In genomic region chr1:21496063-21496462, GRCh38 we compare ENCODE assay signal across 9 cellular contexts. TPM values are rescaled to one million over a fixed set of nuclear protein-coding genes. Genes with fewer than 3 reads are reported as not detected.
"Had no signal": no experiment of that assay in that cellular context is flagged by ENCODE, and none has a peak within 500 bp of the region (broad histone marks: within the 10 kb centered on the region; RNA-seq: fewer than 3 reads in every experiment).

No MANE protein-coding gene starts in this region.

- H3K36me3 ChIP-seq: HAP-1 had no signal

- H3K9me3 ChIP-seq: HAP-1 had no signal

- FAIRE-seq: HTR-8/SVneo had no signal

- H3K9ac ChIP-seq: GM23248 had no signal

- H3K27ac ChIP-seq: GM23248 had no signal

- H2AFZ ChIP-seq: GM23248 had no signal

- H3K4me3 ChIP-seq: GM23248, HAP-1 had no signal

- DNase-seq: GM23248, GOT3, H7, IMR-90, KBM-7 had no signal

RNA-seq across cellular contexts. Expression of gene ALPL, which starts 13.2 kb away (rescaled TPM):
- total RNA-seq: GM23248, H4, HT-29 had no signal
